In the genomic region with DNA sequence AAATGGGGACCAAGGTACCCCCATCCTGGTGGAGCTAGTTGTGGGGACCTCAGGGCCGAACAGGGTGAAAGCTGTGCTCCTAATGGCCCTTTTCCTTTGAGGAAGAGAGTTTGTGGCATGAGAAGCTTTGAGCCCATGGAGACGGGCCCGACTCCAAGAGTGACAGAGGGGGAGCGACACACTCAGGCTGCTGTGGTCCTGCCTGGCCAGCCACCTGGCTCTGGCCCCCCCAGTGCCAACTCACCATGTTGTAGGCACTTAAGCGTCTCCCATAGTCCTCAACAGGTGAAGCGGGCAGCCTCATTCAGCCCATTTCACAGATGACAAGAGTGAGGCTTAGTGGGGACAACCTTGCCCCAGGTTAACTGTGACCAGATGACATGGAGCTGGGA, we compare ENCODE assay signal across 1 cellular context.
TF ChIP-seq lines count a peak whose summit lies in the region.

No MANE protein-coding gene starts in this region.

TF ChIP-seq in SK-N-SH treated with all-trans-retinoic acid at 6 μM for 48 hours, 23 proteins besides CTCF, POLR2A, EP300 and RAD21 (continued from another document):
- TF ChIP-seq GLIS3 (CRISPR knock-in tag; IDR thresholded peaks at IDR 0.05) (no peak), RARB (CRISPR knock-in tag; IDR thresholded peaks at IDR 0.05) (no peak), ARNTL (CRISPR knock-in tag; IDR thresholded peaks at IDR 0.05; ENCODE audit: borderline replicate concordance, low read depth) (no peak), ZNF70 (CRISPR knock-in tag; IDR thresholded peaks at IDR 0.05) (no peak), ZFP30 (CRISPR knock-in tag; IDR thresholded peaks at IDR 0.05) (no peak), ZNF8 (CRISPR knock-in tag; IDR thresholded peaks at IDR 0.05) (no peak), TOX (CRISPR knock-in tag; IDR thresholded peaks at IDR 0.05; ENCODE audit: borderline replicate concordance) (no peak), ZFP3 (CRISPR knock-in tag; IDR thresholded peaks at IDR 0.05) (no peak), CSDC2 (CRISPR knock-in tag; IDR thresholded peaks at IDR 0.05) (no peak), TCF4 (CRISPR knock-in tag; IDR thresholded peaks at IDR 0.05; ENCODE audit: borderline replicate concordance) (no peak), POU6F1 (CRISPR knock-in tag; IDR thresholded peaks at IDR 0.05; ENCODE audit: borderline replicate concordance, low read depth) (no peak)
- TF ChIP-seq, protein P1, sequence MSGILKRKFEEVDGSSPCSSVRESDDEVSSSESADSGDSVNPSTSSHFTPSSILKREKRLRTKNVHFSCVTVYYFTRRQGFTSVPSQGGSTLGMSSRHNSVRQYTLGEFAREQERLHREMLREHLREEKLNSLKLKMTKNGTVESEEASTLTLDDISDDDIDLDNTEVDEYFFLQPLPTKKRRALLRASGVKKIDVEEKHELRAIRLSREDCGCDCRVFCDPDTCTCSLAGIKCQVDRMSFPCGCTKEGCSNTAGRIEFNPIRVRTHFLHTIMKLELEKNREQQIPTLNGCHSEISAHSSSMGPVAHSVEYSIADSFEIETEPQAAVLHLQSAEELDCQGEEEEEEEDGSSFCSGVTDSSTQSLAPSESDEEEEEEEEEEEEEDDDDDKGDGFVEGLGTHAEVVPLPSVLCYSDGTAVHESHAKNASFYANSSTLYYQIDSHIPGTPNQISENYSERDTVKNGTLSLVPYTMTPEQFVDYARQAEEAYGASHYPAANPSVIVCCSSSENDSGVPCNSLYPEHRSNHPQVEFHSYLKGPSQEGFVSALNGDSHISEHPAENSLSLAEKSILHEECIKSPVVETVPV (CRISPR knock-in tag; IDR thresholded peaks at IDR 0.05): no peak
